In genomic region chr2:27992787-27993747, GRCh38 we compare ENCODE assay signal across 11 cellular contexts.
A peak's percentile ranks its signal among the peaks of the same experiment; 100 is the strongest.
DNase-seq lines count a peak whose midpoint lies in the region; ATAC-seq, FAIRE-seq and TF ChIP-seq lines count a peak whose summit lies in the region.
"Had no signal": no experiment of that assay in that cellular context is flagged by ENCODE, and none has a peak within 500 bp of the region (broad histone marks: within the 10 kb centered on the region; RNA-seq: fewer than 3 reads in every experiment).

No MANE protein-coding gene starts in this region.

- peak; percentile 7 to 53; a peak in 3 of 5 replicates for TF ChIP-seq EP300 in A549 (IDR thresholded peaks at IDR 0.05)

- H3K4me2 ChIP-seq in A549 (peak overlapping the region; percentile 57), hepatocyte (no peak overlapping the region)

- no peak overlapping the region for H2AFZ ChIP-seq in hepatocyte

- 45% methylated on average over 1 of the region's 1 CpG for WGBS in A549 (ENCODE audit: missing lambda C conversion rate)
- WGBS in hepatocyte (ENCODE audit: low lambda C conversion rate, missing lambda C conversion rate): 60% methylated on average over 1 of the region's 1 CpG

- CTCF ChIA-PET in A549 (lab: Yijun Ruan, JAX): interaction anchor here (1.0 kb wide), 1 partner anchor 10 kb away, joined by 3 read pairs; no protein-coding TSS in a partner anchor

- no peaks in the 10 kb centered on the region for H3K9me2 ChIP-seq in hepatocyte (replicated peaks; ENCODE audit: insufficient read depth)

- H3K4me1 Mint-ChIP-seq in HFFc6 (ENCODE audit: low read depth) (peaks cover 53% of the 10 kb centered on the region), glutamatergic neuron (ENCODE audit: low read depth, unreplicated experiment) (peaks cover 5% of the 10 kb centered on the region)

- no peaks in the 10 kb centered on the region for H4K20me1 ChIP-seq in hepatocyte (ENCODE audit: insufficient read depth, poor library complexity, severe bottlenecking)

- 0 out of 5 replicates have a peak, but pooled peaks of 1 of the 2 experiments have one; percentile 26 for TF ChIP-seq RAD21 in A549 (conservative IDR thresholded peaks at IDR 0.05 in 1 of 2, IDR thresholded peaks at IDR 0.05 in 1 of 2)

- no peaks in the 10 kb centered on the region for H3K9me3 Mint-ChIP-seq in HFFc6
- no peaks in the 10 kb centered on the region for H3K9me3 Mint-ChIP-seq in glutamatergic neuron (ENCODE audit: unreplicated experiment)

- no peak overlapping the region for H3K4me3 ChIP-seq in A549
- no peak overlapping the region for H3K4me3 ChIP-seq in hepatocyte
- H3K4me3 ChIP-seq: sigmoid colon had no signal

- peaks cover 22% of the 10 kb centered on the region for H3K36me3 Mint-ChIP-seq in HFFc6 (ENCODE audit: low read depth)
- H3K36me3 Mint-ChIP-seq in glutamatergic neuron (ENCODE audit: unreplicated experiment): no peaks in the 10 kb centered on the region

- DNase-seq in A549 (ENCODE audit: low read depth in 1 of 2, low spot score in 1 of 2) (peak; percentile 58 to 68), HFFc6 (peak; percentile 38), hepatocyte (ENCODE audit: low spot score) (peak; percentile 17), glutamatergic neuron (no peak)
- no peak for DNase-seq in activated effector memory CD4-positive, alpha-beta T cell treated with anti-CD3 and anti-CD28 coated beads, Interleukin-2, amount 50 U/mL, for 16 hours
- no peak for DNase-seq in stimulated activated CD4-positive, alpha-beta T cell treated with anti-CD3 and anti-CD28 coated beads, Interleukin-2, amount 100 ng/mL, for 24 hours
- DNase-seq: CD4-positive, alpha-beta memory T cell; NCI-H1436; sigmoid colon had no signal

- H3K9me3 ChIP-seq in A549: 0 out of 3 replicates have a peak, but pooled peaks cover 3% of the 10 kb centered on the region
- H3K9me3 ChIP-seq in hepatocyte (ENCODE audit: low read depth): no peaks in the 10 kb centered on the region
- H3K9me3 ChIP-seq: sigmoid colon had no signal

- FAIRE-seq in A549 (lab: Jason Lieb, UNC): peak; percentile 88

- no peaks in the 10 kb centered on the region for H3K27me3 Mint-ChIP-seq in HFFc6 (ENCODE audit: insufficient read depth)
- H3K27me3 Mint-ChIP-seq in glutamatergic neuron (ENCODE audit: unreplicated experiment): no peaks in the 10 kb centered on the region
- H3K27me3 Mint-ChIP-seq: CD4-positive, alpha-beta memory T cell had no signal

- POLR2A ChIA-PET in A549 (lab: Yijun Ruan, JAX): interaction anchor here (0.5 kb wide), 1 partner anchor 47 kb away, joined by 3 read pairs; no protein-coding TSS in a partner anchor

- peaks cover 7% of the 10 kb centered on the region for H3K79me2 ChIP-seq in hepatocyte

- H3K4me1 ChIP-seq in A549 (peaks cover 46% of the 10 kb centered on the region), hepatocyte (ENCODE audit: insufficient read depth) (peaks cover 4% of the 10 kb centered on the region)

- H3K27ac Mint-ChIP-seq in HFFc6 (peak overlapping the region; percentile 7; the same call in 1 of the 2 replicates), glutamatergic neuron (ENCODE audit: unreplicated experiment) (no peak overlapping the region)

- TF ChIP-seq CTCF in A549 (IDR thresholded peaks at IDR 0.05) (no peak), HFFc6 (IDR thresholded peaks at IDR 0.05) (no peak), hepatocyte (IDR thresholded peaks at IDR 0.05; ENCODE audit: poor library complexity) (no peak), glutamatergic neuron (IDR thresholded peaks at IDR 0.05; ENCODE audit: partially characterized antibody, unreplicated experiment) (no peak)

- no peaks in the 10 kb centered on the region for H3K36me3 ChIP-seq in hepatocyte (replicated peaks; ENCODE audit: insufficient read depth, low read depth)
- H3K36me3 ChIP-seq: sigmoid colon had no signal

- TF ChIP-seq POLR2A in A549 (IDR thresholded peaks at IDR 0.05; ENCODE audit: low read length): no peak

- H3K27ac ChIP-seq in A549: peak overlapping the region; percentile 65 to 84
- no peak overlapping the region for H3K27ac ChIP-seq in hepatocyte
- H3K27ac ChIP-seq: sigmoid colon had no signal

- H3K27me3 ChIP-seq in hepatocyte: no peaks in the 10 kb centered on the region
- H3K27me3 ChIP-seq: sigmoid colon had no signal

- H3K4me3 Mint-ChIP-seq in HFFc6 (peak overlapping the region; percentile 27), glutamatergic neuron (ENCODE audit: unreplicated experiment) (no peak overlapping the region)
- H3K4me3 Mint-ChIP-seq: CD4-positive, alpha-beta memory T cell had no signal

- peak; percentile 92 to 98 for ATAC-seq in A549
- peak; percentile 100 for ATAC-seq in SK-N-SH treated with all-trans-retinoic acid at 6 μM for 48 hours
- ATAC-seq in GM21447 (IDR thresholded peaks at IDR 0.05; ENCODE audit: unreplicated experiment): no peak

TF ChIP-seq in A549, 52 proteins besides CTCF, POLR2A, EP300 and RAD21:
- TF ChIP-seq FOSL2 (IDR thresholded peaks at IDR 0.05) (peak; percentile 69), FOSL2 (CRISPR knock-in tag; IDR thresholded peaks at IDR 0.05) (peak; percentile 90), ZC3H11A (IDR thresholded peaks at IDR 0.05) (no peak), CEBPB (IDR thresholded peaks at IDR 0.05) (peak; percentile 67 to 89), JUNB (IDR thresholded peaks at IDR 0.05) (peak; percentile 67), JUN (IDR thresholded peaks at IDR 0.05) (peak; percentile 25 to 44; a peak in 2 of 5 replicates), HES2 (IDR thresholded peaks at IDR 0.05) (peak; percentile 46; the same call in 1 of the 2 replicates), CHD2 (IDR thresholded peaks at IDR 0.05; ENCODE audit: low read length, partially characterized antibody) (no peak)

TF ChIP-seq in SK-N-SH treated with all-trans-retinoic acid at 6 μM for 48 hours, 23 proteins besides CTCF, POLR2A, EP300 and RAD21:
- TF ChIP-seq CSRNP3 (CRISPR knock-in tag; IDR thresholded peaks at IDR 0.05) (no peak), ISL1 (CRISPR knock-in tag; IDR thresholded peaks at IDR 0.05) (peak; percentile 66; the same call in 1 of the 2 replicates), ZFP3 (CRISPR knock-in tag; IDR thresholded peaks at IDR 0.05) (no peak), ZNF565 (CRISPR knock-in tag; conservative IDR thresholded peaks at IDR 0.05; ENCODE audit: low read depth) (no peak), ZNF8 (CRISPR knock-in tag; IDR thresholded peaks at IDR 0.05) (no peak), BACH2 (CRISPR knock-in tag; IDR thresholded peaks at IDR 0.05; ENCODE audit: borderline replicate concordance) (no peak), SNAI2 (CRISPR knock-in tag; IDR thresholded peaks at IDR 0.05) (no peak)

Comparison
In these comparisons a context has a peak if more than half of its experiments do, and no peak if none do; other contexts are left out.
1. DNase-seq: peak in A549 (2 of 2), HFFc6 (single experiment) and hepatocyte (single experiment); none in glutamatergic neuron (single experiment), activated effector memory CD4-positive, alpha-beta T cell treated with anti-CD3 and anti-CD28 coated beads, Interleukin-2, amount 50 U/mL, for 16 hours (single experiment) and stimulated activated CD4-positive, alpha-beta T cell treated with anti-CD3 and anti-CD28 coated beads, Interleukin-2, amount 100 ng/mL, for 24 hours (0 of 2).